In genomic region chr6:146915671-146916127, GRCh38 we compare ENCODE assay signal across 10 cellular contexts.
DNase-seq lines count a peak whose midpoint lies in the region; ATAC-seq and TF ChIP-seq lines count a peak whose summit lies in the region.
"Had no signal": no experiment of that assay in that cellular context is flagged by ENCODE, and none has a peak within 500 bp of the region (broad histone marks: within the 10 kb centered on the region; RNA-seq: fewer than 3 reads in every experiment).

No MANE protein-coding gene starts in this region.

- H3K4me2 ChIP-seq in mesenchymal stem cell (ENCODE audit: low read length, poor library complexity, severe bottlenecking): no peak overlapping the region

- peak overlapping the region; percentile 98 for H3K9ac ChIP-seq in mesenchymal stem cell (ENCODE audit: low read length)

- TF ChIP-seq CTCF in adrenal gland (IDR thresholded peaks at IDR 0.05) (no peak), upper lobe of right lung (IDR thresholded peaks at IDR 0.05) (no peak)

- peak overlapping the region in 1 of 2 experiments; percentile 95 for H3K4ac ChIP-seq in mesenchymal stem cell (ENCODE audit: low read depth in 1 of 2, low read length in 2 of 2)

- no peak for TF ChIP-seq POLR2A in adrenal gland (IDR thresholded peaks at IDR 0.05)

- H2BK5ac ChIP-seq in mesenchymal stem cell (ENCODE audit: low read depth, low read length, poor library complexity, severe bottlenecking): no peak overlapping the region

- H3K36me3 ChIP-seq in adrenal gland (replicated peaks in 1 of 2) (no peaks in the 10 kb centered on the region), mesenchymal stem cell (ENCODE audit: control insufficient read depth in 1 of 2, insufficient read depth in 2 of 2, low read depth in 1 of 2, low read length in 2 of 2) (peaks cover 0 to 10% of the 10 kb centered on the region in 2 experiments), upper lobe of right lung (no peaks in the 10 kb centered on the region)
- H3K36me3 ChIP-seq: sigmoid colon had no signal

- no peak overlapping the region for H3K14ac ChIP-seq in mesenchymal stem cell (ENCODE audit: low read length in 2 of 2)

- H2AFZ ChIP-seq in mesenchymal stem cell (ENCODE audit: low read depth, low read length): no peak overlapping the region

- H4K91ac ChIP-seq in mesenchymal stem cell (ENCODE audit: low read length): no peak overlapping the region

- no peak overlapping the region for H2BK15ac ChIP-seq in mesenchymal stem cell (ENCODE audit: low read depth, poor library complexity, severe bottlenecking)

- H2BK120ac ChIP-seq in mesenchymal stem cell (ENCODE audit: low read depth, low read length): no peak overlapping the region

- H3K23ac ChIP-seq in mesenchymal stem cell (ENCODE audit: low read length in 2 of 2): no peak overlapping the region

- H3K27me3 ChIP-seq in adrenal gland (no peaks in the 10 kb centered on the region), mesenchymal stem cell (ENCODE audit: control insufficient read depth in 1 of 2, insufficient read depth in 1 of 2, low read length in 2 of 2) (no peaks in the 10 kb centered on the region), upper lobe of right lung (no peaks in the 10 kb centered on the region)
- H3K27me3 ChIP-seq: sigmoid colon had no signal

- H3K27ac ChIP-seq in adrenal gland (peak overlapping the region; percentile 65 to 91 (median 89)), mesenchymal stem cell (ENCODE audit: low read length, poor library complexity, severe bottlenecking) (peak overlapping the region; percentile 99), upper lobe of right lung (no peak overlapping the region)

- no peaks in the 10 kb centered on the region for H3K79me1 ChIP-seq in mesenchymal stem cell (replicated peaks; ENCODE audit: low read length, poor library complexity, severe bottlenecking)

- intact Hi-C loops in adrenal gland (cut with DNase I) (no loop called here), upper lobe of right lung (cut with DNase I) (no loop called here)

- no peak overlapping the region for H4K8ac ChIP-seq in mesenchymal stem cell (ENCODE audit: low read length)

- H3K4me3 ChIP-seq in adrenal gland (peak overlapping the region in 1 of 4 donors; percentile 38), mesenchymal stem cell (ENCODE audit: insufficient read depth in 1 of 2, low read depth in 1 of 2, low read length in 2 of 2) (peak overlapping the region in 1 of 2 experiments; percentile 81), upper lobe of right lung (no peak overlapping the region)

- H2AK5ac ChIP-seq in mesenchymal stem cell (ENCODE audit: low read length, severe bottlenecking): no peak overlapping the region

- H2BK12ac ChIP-seq in mesenchymal stem cell (ENCODE audit: low read length in 2 of 2): peak overlapping the region; percentile 51 to 91

- H3K9me3 ChIP-seq in adrenal gland (replicated peaks in 1 of 3): no peaks in the 10 kb centered on the region
- H3K9me3 ChIP-seq in mesenchymal stem cell (ENCODE audit: control insufficient read depth, low read length): no peaks in the 10 kb centered on the region
- no peaks in the 10 kb centered on the region for H3K9me3 ChIP-seq in upper lobe of right lung
- H3K9me3 ChIP-seq: sigmoid colon had no signal

- H3K4me1 ChIP-seq in adrenal gland (replicated peaks in 1 of 2): peaks cover 18 to 29% of the 10 kb centered on the region in 2 donors
- peaks cover 5% of the 10 kb centered on the region for H3K4me1 ChIP-seq in mesenchymal stem cell (ENCODE audit: control insufficient read depth, insufficient read depth, low read depth, low read length)
- H3K4me1 ChIP-seq in upper lobe of right lung: peaks cover 12% of the 10 kb centered on the region

- no peak for ATAC-seq in GM18511 (IDR thresholded peaks at IDR 0.05; ENCODE audit: unreplicated experiment)
- ATAC-seq in upper lobe of right lung: no peak

- DNase-seq in AG08395 (ENCODE audit: low spot score) (peak; percentile 43), M059J (ENCODE audit: low read depth) (peak; percentile 79), adrenal gland (no peak), mesenchymal stem cell (peak; percentile 49), 8988T (no peak), upper lobe of right lung (no peak)
- no peak for DNase-seq in activated CD4-positive, alpha-beta T cell treated with anti-CD3 and anti-CD28 coated beads for 1 hour
- DNase-seq: KBM-7, sigmoid colon had no signal

- H3K18ac ChIP-seq in mesenchymal stem cell (ENCODE audit: low read depth in 1 of 2, low read length in 2 of 2): peak overlapping the region; percentile 6 to 25

Comparison
In these comparisons a context has a peak if more than half of its experiments do, and no peak if none do; other contexts are left out.
1. DNase-seq: peak in AG08395 (single experiment), M059J (single experiment) and mesenchymal stem cell (single experiment); none in adrenal gland (0 of 7), activated CD4-positive, alpha-beta T cell treated with anti-CD3 and anti-CD28 coated beads for 1 hour (single experiment), 8988T (single experiment) and upper lobe of right lung (single experiment).